9 cellular contexts compared by ENCODE assay signal in genomic region chr15:66803182-66803729, GRCh38.
DNase-seq lines count a peak whose midpoint lies in the region; ATAC-seq and TF ChIP-seq lines count a peak whose summit lies in the region.
"Had no signal": no experiment of that assay in that cellular context is flagged by ENCODE, and none has a peak within 500 bp of the region (broad histone marks: within the 10 kb centered on the region; RNA-seq: fewer than 3 reads in every experiment).

No MANE protein-coding gene starts in this region.

- H3K36me3 Mint-ChIP-seq in HFFc6 (ENCODE audit: low read depth) (peaks cover 14% of the 10 kb centered on the region; the same call in 1 of the 2 replicates), immature natural killer cell (no peaks in the 10 kb centered on the region)
- H3K36me3 Mint-ChIP-seq: activated naive CD4-positive, alpha-beta T cell treated with anti-CD3 and anti-CD28 coated beads, Interleukin-2, amount 50 U/mL, for 24 hours had no signal

- no peaks in the 10 kb centered on the region for H3K9me2 ChIP-seq in hepatocyte (replicated peaks; ENCODE audit: insufficient read depth)

- DNase-seq in 8988T (peak; percentile 70), HFFc6 (peak; percentile 96), astrocyte of the hippocampus (ENCODE audit: low read depth, low spot score) (peak; percentile 99), hepatocyte (ENCODE audit: low spot score) (peak; percentile 97), immature natural killer cell (no peak)
- DNase-seq in activated CD4-positive, alpha-beta T cell treated with anti-CD3 and anti-CD28 coated beads for 48 hours: no peak

- H3K4me1 Mint-ChIP-seq in HFFc6 (ENCODE audit: low read depth): peaks cover 73% of the 10 kb centered on the region
- H3K4me1 Mint-ChIP-seq in immature natural killer cell: no peaks in the 10 kb centered on the region
- H3K4me1 Mint-ChIP-seq: activated naive CD4-positive, alpha-beta T cell treated with anti-CD3 and anti-CD28 coated beads, Interleukin-2, amount 50 U/mL, for 24 hours had no signal

- H3K27ac ChIP-seq in hepatocyte (peak overlapping the region; percentile 99), skeletal muscle tissue (ENCODE audit: low read depth, low read length) (peak overlapping the region; percentile 77)

- H3K4me1 ChIP-seq in hepatocyte (ENCODE audit: insufficient read depth): peaks cover 32% of the 10 kb centered on the region
- peaks cover 22 to 25% (median 22%) of the 10 kb centered on the region in 3 donors for H3K4me1 ChIP-seq in skeletal muscle tissue (ENCODE audit: control insufficient read depth in 3 of 3, insufficient read depth in 3 of 3, low read length in 3 of 3)

- no peaks in the 10 kb centered on the region for H3K9me3 ChIP-seq in hepatocyte (ENCODE audit: low read depth)
- H3K9me3 ChIP-seq in skeletal muscle tissue (ENCODE audit: control insufficient read depth in 3 of 3, low read length in 3 of 3): no peaks in the 10 kb centered on the region

- H3K4me3 Mint-ChIP-seq in HFFc6 (peak overlapping the region; percentile 66), immature natural killer cell (no peak overlapping the region)
- H3K4me3 Mint-ChIP-seq: activated naive CD4-positive, alpha-beta T cell treated with anti-CD3 and anti-CD28 coated beads, Interleukin-2, amount 50 U/mL, for 24 hours had no signal

- H4K20me1 ChIP-seq in hepatocyte (ENCODE audit: insufficient read depth, poor library complexity, severe bottlenecking): no peaks in the 10 kb centered on the region

- H2AFZ ChIP-seq in hepatocyte: no peak overlapping the region

- peak overlapping the region in 2 of 3 donors; percentile 40 for H3K9ac ChIP-seq in skeletal muscle tissue (ENCODE audit: low read depth in 1 of 3, low read length in 3 of 3)

- H3K36me3 ChIP-seq in hepatocyte (replicated peaks; ENCODE audit: insufficient read depth, low read depth) (no peaks in the 10 kb centered on the region), skeletal muscle tissue (ENCODE audit: control insufficient read depth in 3 of 3, insufficient read depth in 3 of 3, low read length in 3 of 3) (no peaks in the 10 kb centered on the region)

- ATAC-seq in GM18517 (IDR thresholded peaks at IDR 0.05; ENCODE audit: unreplicated experiment): no peak

- H3K27me3 ChIP-seq in hepatocyte (no peaks in the 10 kb centered on the region), skeletal muscle tissue (ENCODE audit: control insufficient read depth in 3 of 3, insufficient read depth in 3 of 3, low read length in 3 of 3) (no peaks in the 10 kb centered on the region)

- peak overlapping the region; percentile 50 for H3K4me2 ChIP-seq in hepatocyte

- TF ChIP-seq CTCF in HFFc6 (IDR thresholded peaks at IDR 0.05): no peak
- no peak for TF ChIP-seq CTCF in hepatocyte (IDR thresholded peaks at IDR 0.05; ENCODE audit: poor library complexity)

- no peaks in the 10 kb centered on the region for H3K9me3 Mint-ChIP-seq in HFFc6
- no peaks in the 10 kb centered on the region for H3K9me3 Mint-ChIP-seq in immature natural killer cell
- H3K9me3 Mint-ChIP-seq: activated naive CD4-positive, alpha-beta T cell treated with anti-CD3 and anti-CD28 coated beads, Interleukin-2, amount 50 U/mL, for 24 hours had no signal

- H3K79me2 ChIP-seq in hepatocyte: no peaks in the 10 kb centered on the region

- peaks cover 2% of the 10 kb centered on the region; the same call in 1 of the 2 replicates for H3K27me3 Mint-ChIP-seq in HFFc6 (ENCODE audit: insufficient read depth)
- peaks cover 3 to 4% (median 4%) of the 10 kb centered on the region in 3 donors for H3K27me3 Mint-ChIP-seq in immature natural killer cell (ENCODE audit: low read depth in 3 of 3)
- H3K27me3 Mint-ChIP-seq: activated naive CD4-positive, alpha-beta T cell treated with anti-CD3 and anti-CD28 coated beads, Interleukin-2, amount 50 U/mL, for 24 hours had no signal

- H3K27ac Mint-ChIP-seq in HFFc6 (peak overlapping the region; percentile 97), immature natural killer cell (no peak overlapping the region)
- H3K27ac Mint-ChIP-seq: activated naive CD4-positive, alpha-beta T cell treated with anti-CD3 and anti-CD28 coated beads, Interleukin-2, amount 50 U/mL, for 24 hours had no signal

- WGBS in hepatocyte (ENCODE audit: low lambda C conversion rate, missing lambda C conversion rate): 8% methylated on average over 12 of the region's 12 CpGs

- H3K4me3 ChIP-seq in hepatocyte (no peak overlapping the region), skeletal muscle tissue (ENCODE audit: low read length in 3 of 3) (no peak overlapping the region)

Comparison
In these comparisons a context has a peak if more than half of its experiments do, and no peak if none do; other contexts are left out.
1. DNase-seq: peak in 8988T (single experiment), HFFc6 (single experiment), astrocyte of the hippocampus (single experiment) and hepatocyte (single experiment); none in activated CD4-positive, alpha-beta T cell treated with anti-CD3 and anti-CD28 coated beads for 48 hours (single experiment) and immature natural killer cell (0 of 3).